In the genomic region with DNA sequence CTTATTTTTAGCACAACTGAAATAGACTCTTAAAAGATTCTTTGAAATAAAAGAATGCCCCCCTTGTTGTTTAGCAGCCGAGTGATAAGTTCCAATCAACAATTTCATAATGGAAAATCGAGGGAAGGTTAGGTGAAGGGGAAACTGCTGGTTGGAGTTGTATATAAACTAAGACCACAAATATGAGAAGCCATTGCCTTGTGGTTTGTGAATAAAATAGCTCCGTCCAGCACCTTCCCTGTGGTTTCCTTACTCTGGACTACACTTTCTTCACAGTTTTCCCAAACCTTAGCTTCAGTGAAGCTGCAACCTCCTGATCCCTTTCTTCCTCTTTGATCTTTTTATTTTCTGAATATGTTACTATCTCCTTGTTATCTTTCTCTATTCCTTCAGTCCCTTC, we compare ENCODE assay signal across 21 cellular contexts.
"Had no signal": no experiment of that assay in that cellular context is flagged by ENCODE, and none has a peak within 500 bp of the region (broad histone marks: within the 10 kb centered on the region; RNA-seq: fewer than 3 reads in every experiment).

No MANE protein-coding gene starts in this region.

- ATAC-seq: activated naive CD4-positive, alpha-beta T cell treated with anti-CD3 and anti-CD28 coated beads, Interleukin-2, amount 50 U/mL, for 72 hours; left ventricle myocardium superior; natural killer cell treated with Interleukin-12 subunit alpha and Interleukin-12 subunit beta and Interleukin-15 and Interleukin-18, amount 100 ng/mL, for 72 hours; stimulated activated naive B cell treated with anti-CD40 and anti-IgM and Interleukin-4, amounts not matched to agents 10 μg/mL and 1 μg/mL and 100 μg/mL, for 72 hours; T-helper 17 cell; WTC11 had no signal

- FAIRE-seq: kidney, TTC549 had no signal

- DNase-seq: activated CD4-positive, alpha-beta memory T cell treated with anti-CD3 and anti-CD28 coated beads, Interleukin-2, amount 10 ng/mL, durations not matched to agents 7 days and 5 days; activated CD4-positive, alpha-beta T cell treated with anti-CD3 and anti-CD28 coated beads for 4 hours; activated effector memory CD4-positive, alpha-beta T cell treated with anti-CD3 and anti-CD28 coated beads, Interleukin-2, amount 50 U/mL, for 16 hours; activated T-cell treated with anti-CD3 and anti-CD28 coated beads, Interleukin-2, amount 50 U/mL, for 48 hours; amniotic stem cell; hippocampal formation; kidney; left ventricle myocardium superior; mesendoderm; posterior cingulate gyrus; stimulated activated CD4-positive, alpha-beta T cell treated with anti-CD3 and anti-CD28 coated beads, Interleukin-15, amount 100 ng/mL, for 24 hours; stimulated activated CD4-positive, alpha-beta T cell treated with anti-CD3 and anti-CD28 coated beads, Interleukin-4, amount 100 ng/mL, for 1 hour; stimulated activated naive B cell treated with anti-CD40 and anti-IgM and Interleukin-4, amounts not matched to agents 10 μg/mL and 1 μg/mL and 100 μg/mL, for 72 hours; T-helper 17 cell; tibial artery; uterus had no signal

- H3K4me3 ChIP-seq: skin epidermis, tibial artery, uterus had no signal
